ENCODE assay signal across 29 cellular contexts in genomic region chr16:90016339-90016950, GRCh38.
"Had no signal": no experiment of that assay in that cellular context is flagged by ENCODE, and none has a peak within 500 bp of the region (broad histone marks: within the 10 kb centered on the region; RNA-seq: fewer than 3 reads in every experiment).

No MANE protein-coding gene starts in this region.

- H3K4me3 ChIP-seq: ascending aorta, body of pancreas, breast epithelium had no signal

- H3K36me3 ChIP-seq: ascending aorta, breast epithelium, WERI-Rb-1 had no signal

- H3K27me3 ChIP-seq: ascending aorta, body of pancreas, breast epithelium had no signal

- DNase-seq: activated CD4-positive, alpha-beta T cell treated with anti-CD3 and anti-CD28 coated beads for 1 hour; activated CD4-positive, alpha-beta T cell treated with anti-CD3 and anti-CD28 coated beads for 48 hours; activated CD4-positive, alpha-beta T cell treated with anti-CD3 and anti-CD28 coated beads, Interleukin-2, amount 50 U/mL, for 4 hours; activated CD4-positive, CD25-positive, alpha-beta regulatory T cell; activated CD8-positive, alpha-beta T cell treated with anti-CD3 and anti-CD28 coated beads for 36 hours; activated effector memory CD4-positive, alpha-beta T cell treated with anti-CD3 and anti-CD28 coated beads, Interleukin-2, amount 50 U/mL, for 16 hours; activated naive CD4-positive, alpha-beta T cell; activated naive CD4-positive, alpha-beta T cell treated with anti-CD3 and anti-CD28 coated beads, Interleukin-2, amount 50 U/mL, for 16 hours; activated naive CD8-positive, alpha-beta T cell treated with anti-CD3 and anti-CD28 coated beads for 36 hours; activated T-cell treated with anti-CD3 and anti-CD28 coated beads, Interleukin-2, amount 50 U/mL, for 1 hour; activated T-cell treated with anti-CD3 and anti-CD28 coated beads, Interleukin-2, amount 50 U/mL, for 72 hours; amniotic stem cell; body of pancreas; NCI-H1105; NCI-H1436; NCI-H1694 treated with DMSO at 0.1 percent for 48 hours; NCI-H2029; NCI-H345; NCI-H524 treated with DMSO at 0.1 percent for 48 hours; SHP77 treated with DMSO at 0.1 percent for 48 hours; T-cell; T-helper 2 cell; T-helper 9 cell; WERI-Rb-1 had no signal

- H3K9me3 ChIP-seq: ascending aorta, body of pancreas, breast epithelium had no signal

- H3K27ac ChIP-seq: body of pancreas, breast epithelium, WERI-Rb-1 had no signal

- ATAC-seq: activated CD8-positive, alpha-beta T cell treated with anti-CD3 and anti-CD28 coated beads for 36 hours; activated T-cell treated with anti-CD3 and anti-CD28 coated beads, Interleukin-2, amount 50 U/mL, for 72 hours; activated T-helper 17 cell treated with anti-CD3 and anti-CD28 coated beads, Interleukin-2, amount 50 U/mL, for 72 hours; body of pancreas; Panc1; SK-N-SH treated with all-trans-retinoic acid at 6 μM for 48 hours; T-cell had no signal
